In the genomic region with DNA sequence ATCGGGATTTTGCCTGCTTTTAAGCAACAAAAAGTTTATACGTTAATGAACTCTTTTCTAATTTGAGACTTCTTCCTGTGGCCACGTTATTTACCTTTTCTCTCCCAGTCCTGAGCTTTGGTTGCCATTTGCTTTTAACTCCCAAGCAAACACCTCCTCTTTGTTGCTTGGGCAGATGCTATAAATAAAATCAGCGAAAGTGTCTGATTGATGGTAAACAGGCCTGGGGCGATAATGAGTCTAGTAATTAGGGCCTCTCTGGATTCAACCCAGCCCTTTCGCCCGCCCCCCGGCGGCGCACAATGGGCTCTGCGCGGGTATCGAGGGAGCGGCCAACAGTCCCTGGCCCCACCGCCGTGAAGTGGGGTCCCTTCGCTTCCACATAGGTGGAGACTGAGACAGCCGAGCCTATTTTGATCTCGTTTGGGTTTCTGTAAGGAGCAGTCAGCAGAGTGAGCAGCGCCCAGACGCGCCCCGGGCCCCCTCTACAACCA, we compare ENCODE assay signal across 8 cellular contexts. TPM values are rescaled to one million over a fixed set of nuclear protein-coding genes. Genes with fewer than 3 reads are reported as not detected.
A peak's percentile ranks its signal among the peaks of the same experiment; 100 is the strongest.
DNase-seq lines count a peak whose midpoint lies in the region; ATAC-seq and TF ChIP-seq lines count a peak whose summit lies in the region.

No MANE protein-coding gene starts in this region.

- POLR2A ChIA-PET in GM10248 (lab: Yijun Ruan, JAX) = no interaction called here

- no peak overlapping the region for H2BK120ac ChIP-seq in mesendoderm (ENCODE audit: low read depth, low read length)

- no peak overlapping the region for H3K27ac ChIP-seq in mesendoderm (ENCODE audit: low read depth, low read length)

- peak; percentile 5 for ATAC-seq in HG02852 (IDR thresholded peaks at IDR 0.05; ENCODE audit: unreplicated experiment)

- H2AK5ac ChIP-seq in mesendoderm (ENCODE audit: low read length) = no peak overlapping the region

- DNase-seq in NCI-H524 (lab: John Stamatoyannopoulos, UW) (peak; percentile 36 to 61), NCI-H524 treated with DMSO at 0.1 percent for 48 hours (lab: John Stamatoyannopoulos, UW) (no peak), NCI-H345 treated with DMSO at 0.1 percent for 48 hours (lab: John Stamatoyannopoulos, UW; ENCODE audit: unreplicated experiment) (peak; percentile 38), cerebellar cortex (ENCODE audit: low spot score) (peak; percentile 31), mesendoderm (peak; percentile 78), medulla oblongata (ENCODE audit: extremely low spot score) (no peak), GM10248 (ENCODE audit: extremely low spot score) (no peak)

- H3K23ac ChIP-seq in mesendoderm (ENCODE audit: low read length) = no peak overlapping the region

- H3K27me3 ChIP-seq in mesendoderm (ENCODE audit: insufficient read depth, low read length, poor library complexity) = no peaks in the 10 kb centered on the region

- peak overlapping the region; percentile 99 for H3K4me2 ChIP-seq in mesendoderm (ENCODE audit: low read length)

- CTCF ChIA-PET in GM10248 (lab: Yijun Ruan, JAX) = interaction anchor here (0.8 to 1.5 kb wide), 4 partner anchors 10 to 375 kb away, joined by 3 to 6 read pairs (median 4); no protein-coding TSS in a partner anchor

- peak overlapping the region; percentile 91 for H3K56ac ChIP-seq in mesendoderm (ENCODE audit: low read length)

- peak overlapping the region; percentile 75 for H3K9ac ChIP-seq in mesendoderm (ENCODE audit: low read length)

- H2BK5ac ChIP-seq in mesendoderm (ENCODE audit: low read length) = no peak overlapping the region

- no peak overlapping the region for H4K8ac ChIP-seq in mesendoderm (ENCODE audit: low read depth, low read length)

- H3K4me3 ChIP-seq in mesendoderm (ENCODE audit: low read length) = peak overlapping the region; percentile 64

- no CpG with 5 or more reads among the region's 23 CpGs for WGBS in mesendoderm (ENCODE audit: extremely low coverage, insufficient coverage, low lambda C conversion rate)

- H4K5ac ChIP-seq in mesendoderm (ENCODE audit: low read length) = no peak overlapping the region

- H3K79me2 ChIP-seq in mesendoderm (ENCODE audit: control insufficient read depth, insufficient read depth, low read length) = no peaks in the 10 kb centered on the region

- H3K36me3 ChIP-seq in mesendoderm (ENCODE audit: control insufficient read depth, insufficient read depth, low read length) = no peaks in the 10 kb centered on the region

- H3K4ac ChIP-seq in mesendoderm (ENCODE audit: low read depth, low read length) = no peak overlapping the region

- no peak overlapping the region for H2BK15ac ChIP-seq in mesendoderm (replicated peaks; ENCODE audit: low read depth)

- no peak for TF ChIP-seq CTCF in GM10248 (IDR thresholded peaks at IDR 0.05; ENCODE audit: control extremely low read depth, extremely low read depth, low read depth, missing control alignments)

- H3K18ac ChIP-seq in mesendoderm (ENCODE audit: low read length) = no peak overlapping the region

- peaks cover 3% of the 10 kb centered on the region for H3K4me1 ChIP-seq in mesendoderm (ENCODE audit: control insufficient read depth, low read depth, low read length)

- no peaks in the 10 kb centered on the region for H3K79me1 ChIP-seq in mesendoderm (ENCODE audit: low read length)

RNA-seq across cellular contexts. Expression of a gene that starts 0.8 kb away (rescaled TPM):
- polyA plus RNA-seq in mesendoderm (2013, experiment 1 of 2) = 2.3 TPM
- polyA plus RNA-seq in mesendoderm (2013, experiment 2 of 2) = 2.4 TPM

RNA-seq across cellular contexts. Expression of a gene that starts 53.2 kb away (rescaled TPM):
- 31.3 TPM for polyA plus RNA-seq in mesendoderm (2013, experiment 1 of 2)
- polyA plus RNA-seq in mesendoderm (2013, experiment 2 of 2) = 31.6 TPM

Comparison
In these comparisons a context has a peak if more than half of its experiments do, and no peak if none do; other contexts are left out.
1. DNase-seq: peak in NCI-H524 (2 of 2), NCI-H345 treated with DMSO at 0.1 percent for 48 hours (single experiment), cerebellar cortex (single experiment) and mesendoderm (single experiment); none in NCI-H524 treated with DMSO at 0.1 percent for 48 hours (single experiment), medulla oblongata (single experiment) and GM10248 (single experiment).